In the genomic region with DNA sequence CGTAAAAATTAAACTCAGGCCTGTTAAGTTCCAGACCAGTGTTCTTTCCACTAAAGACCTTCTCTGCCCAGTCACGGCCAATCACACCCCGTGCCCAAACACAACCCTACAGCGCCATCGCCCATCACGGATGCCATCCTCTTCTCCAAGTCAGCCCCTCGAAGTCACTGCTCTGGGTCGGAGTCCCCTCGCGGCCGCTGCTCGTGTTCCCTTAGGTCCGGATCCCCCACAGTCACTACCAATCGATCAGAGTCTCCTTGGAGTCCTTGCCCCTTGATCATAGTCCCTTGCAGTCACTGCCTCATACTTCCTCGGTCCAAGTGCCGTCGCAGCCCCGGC, we compare ENCODE assay signal across 8 cellular contexts. TPM values are rescaled to one million over a fixed set of nuclear protein-coding genes. Genes with fewer than 3 reads are reported as not detected.
A peak's percentile ranks its signal among the peaks of the same experiment; 100 is the strongest.
DNase-seq lines count a peak whose midpoint lies in the region; ATAC-seq and TF ChIP-seq lines count a peak whose summit lies in the region.

No MANE protein-coding gene starts in this region.

- H3K27me3 ChIP-seq in IMR-90 (ENCODE audit: control insufficient read depth, insufficient read depth, low read length), result no peaks in the 10 kb centered on the region
- H3K27me3 ChIP-seq in foreskin keratinocyte, result no peaks in the 10 kb centered on the region

- H3K4me3 ChIP-seq in IMR-90 (ENCODE audit: insufficient read depth, low read depth, low read length), result peak overlapping the region; percentile 92

- CTCF ChIA-PET in IMR-90 (lab: Yijun Ruan, JAX), result no interaction called here

- no peaks in the 10 kb centered on the region for H3K9me3 ChIP-seq in IMR-90 (ENCODE audit: control insufficient read depth, insufficient read depth, low read length)

- peak overlapping the region; percentile 97 for H3K23ac ChIP-seq in IMR-90 (ENCODE audit: low read depth, low read length)

- ATAC-seq in IMR-90 (ENCODE audit: low read depth), result peak; percentile 24
- peak; percentile 45 to 50 for ATAC-seq in activated T-cell treated with anti-CD3 and anti-CD28 coated beads, Interleukin-2, amount 50 U/mL, for 4 hours
- ATAC-seq in foreskin keratinocyte, result peak; percentile 4

- peaks cover 42% of the 10 kb centered on the region for H3K4me1 Mint-ChIP-seq in activated T-cell treated with anti-CD3 and anti-CD28 coated beads, Interleukin-2, amount 50 U/mL, for 4 hours (ENCODE audit: low read depth)
- H3K4me1 Mint-ChIP-seq in osteocyte (ENCODE audit: unreplicated experiment), result peaks cover 39% of the 10 kb centered on the region

- H4K8ac ChIP-seq in IMR-90 (ENCODE audit: low read depth in 2 of 2, low read length in 2 of 2), result peak overlapping the region; percentile 67 to 82

- peak overlapping the region; percentile 86 for H3K27ac ChIP-seq in IMR-90 (ENCODE audit: insufficient read depth, low read length)
- H3K27ac ChIP-seq in foreskin keratinocyte, result peak overlapping the region; percentile 90

- in situ Hi-C loops in IMR-90 (cut with MboI; ENCODE audit: low sequenced_read_pairs), result no loop called here

- peak overlapping the region; percentile 94 for H3K4ac ChIP-seq in IMR-90 (ENCODE audit: low read depth, low read length)

- H2BK20ac ChIP-seq in IMR-90 (ENCODE audit: low read depth, low read length), result no peak overlapping the region

- H3K27me3 Mint-ChIP-seq in activated T-cell treated with anti-CD3 and anti-CD28 coated beads, Interleukin-2, amount 50 U/mL, for 4 hours (ENCODE audit: low read depth), result no peaks in the 10 kb centered on the region
- H3K27me3 Mint-ChIP-seq in osteocyte (ENCODE audit: unreplicated experiment), result no peaks in the 10 kb centered on the region

- peak overlapping the region; percentile 88 for H2AK9ac ChIP-seq in IMR-90 (replicated peaks; ENCODE audit: low read depth, low read length, poor library complexity)

- H2AK5ac ChIP-seq in IMR-90 (ENCODE audit: low read depth, low read length), result peak overlapping the region; percentile 94; the same call in 1 of the 2 replicates

- H4K5ac ChIP-seq in IMR-90 (ENCODE audit: low read depth, low read length), result peak overlapping the region; percentile 83

- H3K27ac Mint-ChIP-seq in osteocyte (ENCODE audit: unreplicated experiment), result peak overlapping the region; percentile 98

- H4K91ac ChIP-seq in IMR-90 (ENCODE audit: insufficient read depth, low read depth, low read length), result peak overlapping the region; percentile 80

- peaks cover 9 to 44% of the 10 kb centered on the region in 2 experiments; a peak in 3 of 4 replicates for H3K79me1 ChIP-seq in IMR-90 (ENCODE audit: low read depth in 1 of 2, low read length in 2 of 2)

- H3K36me3 Mint-ChIP-seq in activated T-cell treated with anti-CD3 and anti-CD28 coated beads, Interleukin-2, amount 50 U/mL, for 4 hours (ENCODE audit: insufficient read depth), result no peaks in the 10 kb centered on the region
- no peaks in the 10 kb centered on the region for H3K36me3 Mint-ChIP-seq in osteocyte (ENCODE audit: unreplicated experiment)

- TF ChIP-seq RAD21 in IMR-90 (IDR thresholded peaks at IDR 0.05; ENCODE audit: low read length), result no peak

- no TSS peak for BruUV-seq in IMR-90 (replicated peaks; lab: Mats Ljungman, UMichigan)

- no peak for TF ChIP-seq POLR2A in IMR-90 (IDR thresholded peaks at IDR 0.05; ENCODE audit: low read depth, low read length)

- H2AFZ ChIP-seq in IMR-90 (replicated peaks; ENCODE audit: low read length, poor library complexity), result peak overlapping the region; percentile 97

- H4K20me1 ChIP-seq in IMR-90 (ENCODE audit: insufficient read depth, low read length), result peaks cover 9% of the 10 kb centered on the region; the same call in 1 of the 2 replicates

- TF ChIP-seq CTCF in IMR-90 (conservative IDR thresholded peaks at IDR 0.05; ENCODE audit: low read depth, low read length) (no peak), foreskin keratinocyte (conservative IDR thresholded peaks at IDR 0.05) (no peak), osteocyte (IDR thresholded peaks at IDR 0.05) (no peak)

- H3K4me3 Mint-ChIP-seq in activated T-cell treated with anti-CD3 and anti-CD28 coated beads, Interleukin-2, amount 50 U/mL, for 4 hours, result peak overlapping the region; percentile 99
- peak overlapping the region; percentile 98 for H3K4me3 Mint-ChIP-seq in osteocyte (ENCODE audit: unreplicated experiment)

- intact Hi-C loops in IMR-90 (cut with micrococcal nuclease), result no loop called here

- peak overlapping the region; percentile 93 for H3K9ac ChIP-seq in IMR-90 (ENCODE audit: low read depth, low read length)

- H3K14ac ChIP-seq in IMR-90 (replicated peaks; ENCODE audit: low read depth, low read length), result peak overlapping the region; percentile 94

- peak; percentile 76 for DNase-seq in activated effector memory CD4-positive, alpha-beta T cell treated with anti-CD3 and anti-CD28 coated beads, Interleukin-2, amount 50 U/mL, for 16 hours
- DNase-seq in activated effector memory CD4-positive, alpha-beta T cell treated with Interleukin-2 at 50 U/mL for 16 hours, result no peak
- no peak for DNase-seq in IMR-90
- DNase-seq in activated T-cell treated with anti-CD3 and anti-CD28 coated beads, Interleukin-2, amount 50 U/mL, for 4 hours, result peak; percentile 9
- no peak for DNase-seq in foreskin keratinocyte
- no peak for DNase-seq in osteocyte (ENCODE audit: extremely low spot score, unreplicated experiment)
- no peak for DNase-seq in NCI-H187 treated with DMSO at 0.1 percent for 48 hours (lab: John Stamatoyannopoulos, UW)
- no peak for DNase-seq in GF-D8 (lab: John Stamatoyannopoulos, UW)

- H3K18ac ChIP-seq in IMR-90 (ENCODE audit: low read depth, low read length), result peak overlapping the region; percentile 59

- H3K4me1 ChIP-seq in IMR-90 (ENCODE audit: control insufficient read depth, insufficient read depth, low read length) (peaks cover 5% of the 10 kb centered on the region), foreskin keratinocyte (peaks cover 11% of the 10 kb centered on the region)

- dilution Hi-C loops in IMR-90 (cut with HindIII; ENCODE audit: low sequenced_read_pairs, unreplicated experiment), result no loop called here

- no peaks in the 10 kb centered on the region for H3K36me3 ChIP-seq in IMR-90 (ENCODE audit: control insufficient read depth, insufficient read depth, low read length)

- H3K4me2 ChIP-seq in IMR-90 (ENCODE audit: low read depth, low read length), result peak overlapping the region; percentile 74

- H2BK5ac ChIP-seq in IMR-90 (ENCODE audit: low read depth, low read length, poor library complexity, severe bottlenecking), result peak overlapping the region; percentile 83

- POLR2A ChIA-PET in IMR-90 (lab: Charles Lee; ENCODE audit: unreplicated experiment), result no interaction called here

- no peaks in the 10 kb centered on the region for H3K9me3 Mint-ChIP-seq in activated T-cell treated with anti-CD3 and anti-CD28 coated beads, Interleukin-2, amount 50 U/mL, for 4 hours
- H3K9me3 Mint-ChIP-seq in osteocyte (ENCODE audit: unreplicated experiment), result no peaks in the 10 kb centered on the region

- H3K9me1 ChIP-seq in IMR-90 (ENCODE audit: insufficient read depth, low read length), result no peaks in the 10 kb centered on the region; the same call in 1 of the 2 replicates

- peak overlapping the region; percentile 8; the same call in 1 of the 3 replicates for H2BK15ac ChIP-seq in IMR-90 (ENCODE audit: low read depth, low read length)

- WGBS in IMR-90 (ENCODE audit: extremely low coverage in 2 of 2, insufficient read length in 1 of 2), 2 experiments, result 1% methylated on average over 12 of the region's 18 CpGs; no CpG with 5 or more reads in 1 of the 2 experiments

- H3K56ac ChIP-seq in IMR-90 (ENCODE audit: extremely low read depth, insufficient read depth, low read length), result peak overlapping the region; percentile 84

- H2BK120ac ChIP-seq in IMR-90 (ENCODE audit: low read depth, low read length), result peak overlapping the region; percentile 50; the same call in 1 of the 2 replicates

TF ChIP-seq in IMR-90, 13 proteins besides CTCF, POLR2A, EP300 and RAD21:
- no peak for TF ChIP-seq ELK1 (IDR thresholded peaks at IDR 0.05; ENCODE audit: borderline replicate concordance, low read depth, low read length)
- TF ChIP-seq RCOR1 (IDR thresholded peaks at IDR 0.05; ENCODE audit: insufficient replicate concordance, low read length), result peak; percentile 9
TF ChIP-seq in IMR-90: peak in this region for 1.

RNA-seq across cellular contexts. Expression of gene PCYT1A, which starts 0.5 kb away (rescaled TPM):
- 124 and 127 TPM in 2 replicates for total RNA-seq in IMR-90 (2012; rRNA removed)
- 56.5 and 62.8 TPM in 2 replicates for polyA plus RNA-seq in IMR-90 (2012; rRNA removed)
- 26.3 and 31.5 TPM in 2 replicates for polyA plus RNA-seq in IMR-90 (2012; cell fraction: cytosol; rRNA removed)
- polyA plus RNA-seq in IMR-90 (2012; cell fraction: nucleus; rRNA removed; ENCODE audit: low replicate concordance), result 50.4 and 147 TPM in 2 replicates
- total RNA-seq in activated T-cell treated with anti-CD3 and anti-CD28 coated beads, Interleukin-2, amount 50 U/mL, for 4 hours, result 10 to 100 TPM; 53.5 to 66.9 (median 56.2) TPM
- total RNA-seq in foreskin keratinocyte, result 66.2 and 67.7 TPM in 2 replicates
- 28.7 and 31.9 TPM in 2 replicates for polyA plus RNA-seq in foreskin keratinocyte
- 65.1 and 66.2 TPM in 2 replicates for total RNA-seq in osteocyte

RNA-seq across cellular contexts. Expression of gene DYNLT2B, which starts 31.0 kb away (rescaled TPM):
- total RNA-seq in IMR-90 (2012; rRNA removed) (2.2 and 4.2 TPM in 2 replicates), foreskin keratinocyte (34.8 and 40.8 TPM in 2 replicates), osteocyte (19.5 and 20.9 TPM in 2 replicates)
- polyA plus RNA-seq in IMR-90 (2012; rRNA removed) (6.0 and 8.3 TPM in 2 replicates), foreskin keratinocyte (55.6 and 62.4 TPM in 2 replicates)
- 5.4 and 5.6 TPM in 2 replicates for polyA plus RNA-seq in IMR-90 (2012; cell fraction: cytosol; rRNA removed)
- polyA plus RNA-seq in IMR-90 (2012; cell fraction: nucleus; rRNA removed; ENCODE audit: low replicate concordance), result 2.3 and 3.5 TPM in 2 replicates
- 1 to 10 TPM; 6.0 to 7.7 (median 6.8) TPM for total RNA-seq in activated T-cell treated with anti-CD3 and anti-CD28 coated beads, Interleukin-2, amount 50 U/mL, for 4 hours

RNA-seq across cellular contexts. Expression of gene TM4SF19, which starts 51.2 kb away (rescaled TPM):
- total RNA-seq in IMR-90 (2012; rRNA removed), result not detected in 2 replicates
- polyA plus RNA-seq in IMR-90 (2012; rRNA removed), result not detected in 2 replicates
- not detected in 2 replicates for polyA plus RNA-seq in IMR-90 (2012; cell fraction: cytosol; rRNA removed)
- polyA plus RNA-seq in IMR-90 (2012; cell fraction: nucleus; rRNA removed; ENCODE audit: low replicate concordance), result not detected in 2 replicates
- total RNA-seq in activated T-cell treated with anti-CD3 and anti-CD28 coated beads, Interleukin-2, amount 50 U/mL, for 4 hours, result not detected
- 3.1 and 8.2 TPM in 2 replicates for total RNA-seq in foreskin keratinocyte
- polyA plus RNA-seq in foreskin keratinocyte, result 2.4 and 6.1 TPM in 2 replicates
- total RNA-seq in osteocyte, result not detected in 2 replicates

Comparison
In these comparisons a context has a peak if more than half of its experiments do, and no peak if none do; other contexts are left out.
1. DNase-seq: peak in activated effector memory CD4-positive, alpha-beta T cell treated with anti-CD3 and anti-CD28 coated beads, Interleukin-2, amount 50 U/mL, for 16 hours (single experiment) and activated T-cell treated with anti-CD3 and anti-CD28 coated beads, Interleukin-2, amount 50 U/mL, for 4 hours (single experiment); none in activated effector memory CD4-positive, alpha-beta T cell treated with Interleukin-2 at 50 U/mL for 16 hours (single experiment), IMR-90 (single experiment), foreskin keratinocyte (0 of 2), osteocyte (single experiment), NCI-H187 treated with DMSO at 0.1 percent for 48 hours (single experiment) and GF-D8 (single experiment).
2. Peak in every context shown above with its lines, with median percentiles within 50 percentile points of each other: ATAC-seq.